Comparison of ENCODE assay signal across 1 cellular context in genomic region chr2:30756051-30756719, GRCh38.
A peak's percentile ranks its signal among the peaks of the same experiment; 100 is the strongest.
TF ChIP-seq lines count a peak whose summit lies in the region.

No MANE protein-coding gene starts in this region.

TF ChIP-seq in HEK293, 187 proteins besides CTCF, POLR2A, EP300 and RAD21 (continued from another document):
- TF ChIP-seq, protein P1, sequence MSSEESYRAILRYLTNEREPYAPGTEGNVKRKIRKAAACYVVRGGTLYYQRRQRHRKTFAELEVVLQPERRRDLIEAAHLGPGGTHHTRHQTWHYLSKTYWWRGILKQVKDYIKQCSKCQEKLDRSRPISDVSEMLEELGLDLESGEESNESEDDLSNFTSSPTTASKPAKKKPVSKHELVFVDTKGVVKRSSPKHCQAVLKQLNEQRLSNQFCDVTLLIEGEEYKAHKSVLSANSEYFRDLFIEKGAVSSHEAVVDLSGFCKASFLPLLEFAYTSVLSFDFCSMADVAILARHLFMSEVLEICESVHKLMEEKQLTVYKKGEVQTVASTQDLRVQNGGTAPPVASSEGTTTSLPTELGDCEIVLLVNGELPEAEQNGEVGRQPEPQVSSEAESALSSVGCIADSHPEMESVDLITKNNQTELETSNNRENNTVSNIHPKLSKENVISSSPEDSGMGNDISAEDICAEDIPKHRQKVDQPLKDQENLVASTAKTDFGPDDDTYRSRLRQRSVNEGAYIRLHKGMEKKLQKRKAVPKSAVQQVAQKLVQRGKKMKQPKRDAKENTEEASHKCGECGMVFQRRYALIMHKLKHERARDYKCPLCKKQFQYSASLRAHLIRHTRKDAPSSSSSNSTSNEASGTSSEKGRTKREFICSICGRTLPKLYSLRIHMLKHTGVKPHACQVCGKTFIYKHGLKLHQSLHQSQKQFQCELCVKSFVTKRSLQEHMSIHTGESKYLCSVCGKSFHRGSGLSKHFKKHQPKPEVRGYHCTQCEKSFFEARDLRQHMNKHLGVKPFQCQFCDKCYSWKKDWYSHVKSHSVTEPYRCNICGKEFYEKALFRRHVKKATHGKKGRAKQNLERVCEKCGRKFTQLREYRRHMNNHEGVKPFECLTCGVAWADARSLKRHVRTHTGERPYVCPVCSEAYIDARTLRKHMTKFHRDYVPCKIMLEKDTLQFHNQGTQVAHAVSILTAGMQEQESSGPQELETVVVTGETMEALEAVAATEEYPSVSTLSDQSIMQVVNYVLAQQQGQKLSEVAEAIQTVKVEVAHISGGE (tag by site-specific recombination; conservative IDR thresholded peaks at IDR 0.05; ENCODE audit: low read depth) = 0 out of 2 replicates have a peak, but pooled peaks have one; percentile 23
- TF ChIP-seq, protein P2, sequence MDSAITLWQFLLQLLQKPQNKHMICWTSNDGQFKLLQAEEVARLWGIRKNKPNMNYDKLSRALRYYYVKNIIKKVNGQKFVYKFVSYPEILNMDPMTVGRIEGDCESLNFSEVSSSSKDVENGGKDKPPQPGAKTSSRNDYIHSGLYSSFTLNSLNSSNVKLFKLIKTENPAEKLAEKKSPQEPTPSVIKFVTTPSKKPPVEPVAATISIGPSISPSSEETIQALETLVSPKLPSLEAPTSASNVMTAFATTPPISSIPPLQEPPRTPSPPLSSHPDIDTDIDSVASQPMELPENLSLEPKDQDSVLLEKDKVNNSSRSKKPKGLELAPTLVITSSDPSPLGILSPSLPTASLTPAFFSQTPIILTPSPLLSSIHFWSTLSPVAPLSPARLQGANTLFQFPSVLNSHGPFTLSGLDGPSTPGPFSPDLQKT (IDR thresholded peaks at IDR 0.05; ENCODE audit: borderline replicate concordance, low read depth, low read length) = no peak
- TF ChIP-seq ZNF596 (tag by site-specific recombination; IDR thresholded peaks at IDR 0.05) = no peak
